ENCODE assay signal across 1 cellular context in genomic region chr7:1407883-1408282, GRCh38.
TF ChIP-seq lines count a peak whose summit lies in the region.

No MANE protein-coding gene starts in this region.

TF ChIP-seq in K562, 482 proteins besides CTCF, POLR2A, EP300 and RAD21 (continued from another document):
- peak in 1 of 2 experiments; percentile 74 for TF ChIP-seq E2F6 (IDR thresholded peaks at IDR 0.05; ENCODE audit: borderline replicate concordance in 1 of 2, extremely low read depth in 1 of 2, insufficient read depth in 1 of 2, insufficient read length in 1 of 2, low read depth in 1 of 2, low read length in 1 of 2, poor library complexity in 1 of 2, severe bottlenecking in 1 of 2)
